ENCODE assay signal across 1 cellular context in genomic region chr6:17741507-17741906, GRCh38.
TF ChIP-seq lines count a peak whose summit lies in the region.

No MANE protein-coding gene starts in this region.

TF ChIP-seq in HEK293, 187 proteins besides CTCF, POLR2A, EP300 and RAD21 (continued from another document):
- TF ChIP-seq, protein P1, sequence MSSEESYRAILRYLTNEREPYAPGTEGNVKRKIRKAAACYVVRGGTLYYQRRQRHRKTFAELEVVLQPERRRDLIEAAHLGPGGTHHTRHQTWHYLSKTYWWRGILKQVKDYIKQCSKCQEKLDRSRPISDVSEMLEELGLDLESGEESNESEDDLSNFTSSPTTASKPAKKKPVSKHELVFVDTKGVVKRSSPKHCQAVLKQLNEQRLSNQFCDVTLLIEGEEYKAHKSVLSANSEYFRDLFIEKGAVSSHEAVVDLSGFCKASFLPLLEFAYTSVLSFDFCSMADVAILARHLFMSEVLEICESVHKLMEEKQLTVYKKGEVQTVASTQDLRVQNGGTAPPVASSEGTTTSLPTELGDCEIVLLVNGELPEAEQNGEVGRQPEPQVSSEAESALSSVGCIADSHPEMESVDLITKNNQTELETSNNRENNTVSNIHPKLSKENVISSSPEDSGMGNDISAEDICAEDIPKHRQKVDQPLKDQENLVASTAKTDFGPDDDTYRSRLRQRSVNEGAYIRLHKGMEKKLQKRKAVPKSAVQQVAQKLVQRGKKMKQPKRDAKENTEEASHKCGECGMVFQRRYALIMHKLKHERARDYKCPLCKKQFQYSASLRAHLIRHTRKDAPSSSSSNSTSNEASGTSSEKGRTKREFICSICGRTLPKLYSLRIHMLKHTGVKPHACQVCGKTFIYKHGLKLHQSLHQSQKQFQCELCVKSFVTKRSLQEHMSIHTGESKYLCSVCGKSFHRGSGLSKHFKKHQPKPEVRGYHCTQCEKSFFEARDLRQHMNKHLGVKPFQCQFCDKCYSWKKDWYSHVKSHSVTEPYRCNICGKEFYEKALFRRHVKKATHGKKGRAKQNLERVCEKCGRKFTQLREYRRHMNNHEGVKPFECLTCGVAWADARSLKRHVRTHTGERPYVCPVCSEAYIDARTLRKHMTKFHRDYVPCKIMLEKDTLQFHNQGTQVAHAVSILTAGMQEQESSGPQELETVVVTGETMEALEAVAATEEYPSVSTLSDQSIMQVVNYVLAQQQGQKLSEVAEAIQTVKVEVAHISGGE (tag by site-specific recombination; conservative IDR thresholded peaks at IDR 0.05; ENCODE audit: low read depth): no peak
- TF ChIP-seq KLF17 (tag by site-specific recombination; IDR thresholded peaks at IDR 0.05) (peak; percentile 30; the same call in 1 of the 2 replicates), ZEB2 (tag by site-specific recombination; IDR thresholded peaks at IDR 0.05) (no peak), ZNF837 (tag by site-specific recombination; IDR thresholded peaks at IDR 0.05) (no peak), ZNF530 (tag by site-specific recombination; IDR thresholded peaks at IDR 0.05; ENCODE audit: low read depth) (no peak)
